Comparison of ENCODE assay signal across 21 cellular contexts in genomic region chr7:2151235-2151634, GRCh38.
DNase-seq lines count a peak whose midpoint lies in the region; ATAC-seq, FAIRE-seq and TF ChIP-seq lines count a peak whose summit lies in the region.
"Had no signal": no experiment of that assay in that cellular context is flagged by ENCODE, and none has a peak within 500 bp of the region (broad histone marks: within the 10 kb centered on the region; RNA-seq: fewer than 3 reads in every experiment).

No MANE protein-coding gene starts in this region.

- DNase-seq in IMR-90: no peak
- no peak for DNase-seq in WTC11 (ENCODE audit: low spot score)
- peak in 2 of 3 donors; percentile 58 to 66 for DNase-seq in right cardiac atrium
- peak; percentile 10 to 20 for DNase-seq in psoas muscle
- no peak for DNase-seq in LoVo (ENCODE audit: low spot score)
- DNase-seq in GM12891 (ENCODE audit: insufficient read length, low spot score): no peak
- no peak for DNase-seq in activated CD4-positive, CD25-positive, alpha-beta regulatory T cell (lab: John Stamatoyannopoulos, UW)
- DNase-seq: activated T-cell treated with anti-CD3 and anti-CD28 coated beads, Interleukin-2, amount 50 U/mL, for 72 hours; body of pancreas; dermis blood vessel endothelial cell; erythroblast; GF-D8; natural killer cell; NCI-H187 treated with DMSO at 0.1 percent for 48 hours; SIG-M5; T-helper 17 cell had no signal

- 0 out of 2 replicates have a peak, but pooled peaks cover 6% of the 10 kb centered on the region for H3K9me1 ChIP-seq in IMR-90 (ENCODE audit: insufficient read depth, low read length)

- dilution Hi-C loops in IMR-90 (cut with HindIII; ENCODE audit: low sequenced_read_pairs, unreplicated experiment): no loop called here

- H3K4me2 ChIP-seq in IMR-90 (ENCODE audit: low read depth, low read length): no peak overlapping the region

- H3K9ac ChIP-seq in IMR-90 (ENCODE audit: low read depth, low read length): no peak overlapping the region

- no peak overlapping the region for H3K27ac ChIP-seq in IMR-90 (ENCODE audit: insufficient read depth, low read length)
- no peak overlapping the region for H3K27ac ChIP-seq in right cardiac atrium (ENCODE audit: low read length)
- no peak overlapping the region for H3K27ac ChIP-seq in psoas muscle
- H3K27ac ChIP-seq: body of pancreas had no signal

- H3K4me3 Mint-ChIP-seq in WTC11: no peak overlapping the region
- H3K4me3 Mint-ChIP-seq: activated naive CD8-positive, alpha-beta T cell; activated T-cell treated with anti-CD3 and anti-CD28 coated beads, Interleukin-2, amount 50 U/mL, for 72 hours; B cell; natural killer cell; T-helper 17 cell had no signal

- FAIRE-seq in GM12891 (lab: Jason Lieb, UNC): no peak
- FAIRE-seq: GM12878 had no signal

- POLR2A ChIA-PET in IMR-90 (lab: Charles Lee; ENCODE audit: unreplicated experiment): no interaction called here
- POLR2A ChIA-PET in WTC11 (lab: Charles Lee): no interaction called here

- peaks cover 14 to 25% of the 10 kb centered on the region in 2 experiments for H3K79me1 ChIP-seq in IMR-90 (ENCODE audit: low read depth in 1 of 2, low read length in 2 of 2)

- H4K5ac ChIP-seq in IMR-90 (ENCODE audit: low read depth, low read length): no peak overlapping the region

- 84% methylated on average over 3 of the region's 8 CpGs; no CpG with 5 or more reads in 1 of the 2 experiments for WGBS in IMR-90 (ENCODE audit: extremely low coverage in 2 of 2, insufficient read length in 1 of 2), 2 experiments
- WGBS in right cardiac atrium: 85% methylated on average over 8 of the region's 8 CpGs
- 34 to 64% (median 40%) methylated on average over 8 of the region's 8 CpGs for WGBS in psoas muscle, 3 donors

- no peak overlapping the region for H3K14ac ChIP-seq in IMR-90 (replicated peaks; ENCODE audit: low read depth, low read length)

- CTCF ChIA-PET in IMR-90 (lab: Yijun Ruan, JAX): no interaction called here
- CTCF ChIA-PET in WTC11 (lab: Charles Lee): interaction anchor here (0.9 kb wide), 1 partner anchor 44 kb away, joined by 5 read pairs; no protein-coding TSS in a partner anchor

- H3K27ac Mint-ChIP-seq in WTC11: peak overlapping the region; percentile 72
- H3K27ac Mint-ChIP-seq: activated naive CD8-positive, alpha-beta T cell; activated T-cell treated with anti-CD3 and anti-CD28 coated beads, Interleukin-2, amount 50 U/mL, for 72 hours; B cell; natural killer cell; T-helper 17 cell had no signal

- H2BK120ac ChIP-seq in IMR-90 (ENCODE audit: low read depth, low read length): no peak overlapping the region

- no peak overlapping the region for H4K8ac ChIP-seq in IMR-90 (ENCODE audit: low read depth in 2 of 2, low read length in 2 of 2)

- H3K4ac ChIP-seq in IMR-90 (ENCODE audit: low read depth, low read length): no peak overlapping the region

- H2AK9ac ChIP-seq in IMR-90 (replicated peaks; ENCODE audit: low read depth, low read length, poor library complexity): no peak overlapping the region

- H3K36me3 ChIP-seq in IMR-90 (ENCODE audit: control insufficient read depth, insufficient read depth, low read length) (peaks cover 10% of the 10 kb centered on the region), psoas muscle (ENCODE audit: insufficient read depth in 1 of 2, low read depth in 1 of 2) (peaks cover 0 to 8% of the 10 kb centered on the region in 2 donors)

- H3K9me3 ChIP-seq in IMR-90 (ENCODE audit: control insufficient read depth, insufficient read depth, low read length) (no peaks in the 10 kb centered on the region), right cardiac atrium (ENCODE audit: control insufficient read depth, low read length) (no peaks in the 10 kb centered on the region), psoas muscle (no peaks in the 10 kb centered on the region)
- H3K9me3 ChIP-seq: body of pancreas had no signal

- no peak overlapping the region for H2BK15ac ChIP-seq in IMR-90 (ENCODE audit: low read depth, low read length)

- H3K18ac ChIP-seq in IMR-90 (ENCODE audit: low read depth, low read length): no peak overlapping the region

- TF ChIP-seq RAD21 in IMR-90 (IDR thresholded peaks at IDR 0.05; ENCODE audit: low read length): no peak

- H3K27me3 ChIP-seq in IMR-90 (ENCODE audit: control insufficient read depth, insufficient read depth, low read length) (no peaks in the 10 kb centered on the region; the same call in 1 of the 2 replicates), right cardiac atrium (ENCODE audit: control insufficient read depth, insufficient read depth) (no peaks in the 10 kb centered on the region), psoas muscle (ENCODE audit: insufficient read depth in 3 of 3, low read length in 2 of 3) (no peaks in the 10 kb centered on the region)
- H3K27me3 ChIP-seq: body of pancreas had no signal

- H4K20me1 ChIP-seq in IMR-90 (ENCODE audit: insufficient read depth, low read length): peaks cover 30% of the 10 kb centered on the region

- H3K23ac ChIP-seq in IMR-90 (ENCODE audit: low read depth, low read length): no peak overlapping the region

- peak; percentile 54; the same call in 1 of the 2 replicates for ATAC-seq in IMR-90 (ENCODE audit: low read depth)
- no peak for ATAC-seq in WTC11
- peak; percentile 34 to 40 for ATAC-seq in right cardiac atrium
- ATAC-seq in psoas muscle: peak; percentile 39 to 65 (median 60)
- ATAC-seq in HG03378 (IDR thresholded peaks at IDR 0.05; ENCODE audit: unreplicated experiment): no peak
- ATAC-seq: activated T-cell treated with anti-CD3 and anti-CD28 coated beads, Interleukin-2, amount 50 U/mL, for 72 hours; body of pancreas; GM12878; natural killer cell; T-helper 17 cell had no signal

- H3K56ac ChIP-seq in IMR-90 (ENCODE audit: extremely low read depth, insufficient read depth, low read length): no peak overlapping the region

- no peaks in the 10 kb centered on the region for H3K27me3 Mint-ChIP-seq in WTC11 (ENCODE audit: low read depth)
- H3K27me3 Mint-ChIP-seq: activated naive CD8-positive, alpha-beta T cell; B cell; T-helper 17 cell had no signal

- H3K4me1 ChIP-seq in IMR-90 (ENCODE audit: control insufficient read depth, insufficient read depth, low read length) (no peaks in the 10 kb centered on the region; the same call in 1 of the 2 replicates), right cardiac atrium (ENCODE audit: control insufficient read depth, insufficient read depth, low read length) (no peaks in the 10 kb centered on the region), psoas muscle (peaks cover 28% of the 10 kb centered on the region)
- H3K4me1 ChIP-seq: body of pancreas had no signal

- TF ChIP-seq POLR2A in IMR-90 (IDR thresholded peaks at IDR 0.05; ENCODE audit: low read depth, low read length): no peak
- TF ChIP-seq POLR2A in GM12891 (IDR thresholded peaks at IDR 0.05; ENCODE audit: low read depth, low read length): no peak

- in situ Hi-C loops in IMR-90 (cut with MboI; ENCODE audit: low sequenced_read_pairs): no loop called here

- H2AK5ac ChIP-seq in IMR-90 (ENCODE audit: low read depth, low read length): no peak overlapping the region

- H3K4me3 ChIP-seq in IMR-90 (ENCODE audit: insufficient read depth, low read depth, low read length) (no peak overlapping the region), right cardiac atrium (ENCODE audit: low read length) (no peak overlapping the region), psoas muscle (no peak overlapping the region)
- H3K4me3 ChIP-seq: body of pancreas, GM12878, lung had no signal

- BruUV-seq in IMR-90 (replicated peaks; lab: Mats Ljungman, UMichigan): no TSS peak

- no peak overlapping the region for H2BK5ac ChIP-seq in IMR-90 (ENCODE audit: low read depth, low read length, poor library complexity, severe bottlenecking)

- no peak overlapping the region for H2AFZ ChIP-seq in IMR-90 (replicated peaks; ENCODE audit: low read length, poor library complexity)

- no peaks in the 10 kb centered on the region for H3K36me3 Mint-ChIP-seq in WTC11
- H3K36me3 Mint-ChIP-seq: natural killer cell had no signal

- TF ChIP-seq CTCF in IMR-90 (conservative IDR thresholded peaks at IDR 0.05; ENCODE audit: low read depth, low read length) (no peak), WTC11 (IDR thresholded peaks at IDR 0.05) (no peak), psoas muscle (IDR thresholded peaks at IDR 0.05) (no peak)

- no peaks in the 10 kb centered on the region for H3K9me3 Mint-ChIP-seq in WTC11
- H3K9me3 Mint-ChIP-seq: activated T-cell treated with anti-CD3 and anti-CD28 coated beads, Interleukin-2, amount 50 U/mL, for 72 hours; natural killer cell had no signal

- no peak overlapping the region for H2BK20ac ChIP-seq in IMR-90 (ENCODE audit: low read depth, low read length)

- intact Hi-C loops in IMR-90 (cut with micrococcal nuclease): no loop called here
- intact Hi-C loops in right cardiac atrium (cut with DNase I): no loop called here
- intact Hi-C loops in psoas muscle (cut with DNase I): no loop called here

- peaks cover 10% of the 10 kb centered on the region for H3K4me1 Mint-ChIP-seq in WTC11
- H3K4me1 Mint-ChIP-seq: T-helper 17 cell had no signal

- H4K91ac ChIP-seq in IMR-90 (ENCODE audit: insufficient read depth, low read depth, low read length): no peak overlapping the region

TF ChIP-seq in IMR-90, 13 proteins besides CTCF, POLR2A, EP300 and RAD21 (continues in another document):
- TF ChIP-seq MAFK (IDR thresholded peaks at IDR 0.05; ENCODE audit: low read depth, low read length): no peak
- TF ChIP-seq NFE2L2 (IDR thresholded peaks at IDR 0.05; ENCODE audit: low read depth, low read length): no peak
- no peak for TF ChIP-seq CEBPB (IDR thresholded peaks at IDR 0.05; ENCODE audit: low read depth, low read length)
- TF ChIP-seq MAZ (IDR thresholded peaks at IDR 0.05; ENCODE audit: borderline replicate concordance, low read depth, low read length): no peak
- TF ChIP-seq RFX5 (IDR thresholded peaks at IDR 0.05; ENCODE audit: low read depth, low read length): no peak
- no peak for TF ChIP-seq RCOR1 (IDR thresholded peaks at IDR 0.05; ENCODE audit: insufficient replicate concordance, low read length)

TF ChIP-seq in WTC11, 78 proteins besides CTCF, POLR2A, EP300 and RAD21 (continues in another document):
- no peak for TF ChIP-seq ESRRA (CRISPR knock-in tag; IDR thresholded peaks at IDR 0.05; ENCODE audit: borderline replicate concordance)
- TF ChIP-seq RELA (CRISPR knock-in tag; IDR thresholded peaks at IDR 0.05; ENCODE audit: borderline replicate concordance): no peak
- TF ChIP-seq, protein P1, sequence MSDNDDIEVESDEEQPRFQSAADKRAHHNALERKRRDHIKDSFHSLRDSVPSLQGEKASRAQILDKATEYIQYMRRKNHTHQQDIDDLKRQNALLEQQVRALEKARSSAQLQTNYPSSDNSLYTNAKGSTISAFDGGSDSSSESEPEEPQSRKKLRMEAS (CRISPR knock-in tag; IDR thresholded peaks at IDR 0.05): no peak
- no peak for TF ChIP-seq ATF1 (CRISPR knock-in tag; IDR thresholded peaks at IDR 0.05)

TF ChIP-seq in GM12891, 5 proteins besides CTCF, POLR2A, EP300 and RAD21:
- no peak for TF ChIP-seq POLR2AphosphoS5 (IDR thresholded peaks at IDR 0.05; ENCODE audit: low read depth, low read length)
- no peak for TF ChIP-seq PAX5 (IDR thresholded peaks at IDR 0.05; ENCODE audit: insufficient read depth, low read length, severe bottlenecking)
- TF ChIP-seq SPI1 (IDR thresholded peaks at IDR 0.05; ENCODE audit: low read depth, low read length): no peak
- TF ChIP-seq TAF1 (IDR thresholded peaks at IDR 0.05; ENCODE audit: low read depth, low read length): no peak
- no peak for TF ChIP-seq POU2F2 (IDR thresholded peaks at IDR 0.05; ENCODE audit: low read depth, low read length)

Comparison
In these comparisons a context has a peak if more than half of its experiments do, and no peak if none do; other contexts are left out.
1. ATAC-seq: peak in IMR-90 (single experiment), right cardiac atrium (2 of 2) and psoas muscle (4 of 4); none in WTC11 (single experiment) and HG03378 (single experiment).
2. DNase-seq: peak in right cardiac atrium (2 of 3) and psoas muscle (2 of 2); none in IMR-90 (single experiment), WTC11 (single experiment), LoVo (single experiment), GM12891 (single experiment) and activated CD4-positive, CD25-positive, alpha-beta regulatory T cell (0 of 4).